Comparison of ENCODE assay signal across 7 cellular contexts in genomic region chr2:172233947-172234715, GRCh38.
DNase-seq lines count a peak whose midpoint lies in the region; ATAC-seq and TF ChIP-seq lines count a peak whose summit lies in the region.

No MANE protein-coding gene starts in this region.

- no peaks in the 10 kb centered on the region for H3K27me3 ChIP-seq in Peyer's patch
- peaks cover 2% of the 10 kb centered on the region for H3K27me3 ChIP-seq in rectal smooth muscle tissue (ENCODE audit: control insufficient read depth, insufficient read depth, low read length)

- ATAC-seq in HG02981 (IDR thresholded peaks at IDR 0.05; ENCODE audit: unreplicated experiment), result no peak

- no peak for TF ChIP-seq POLR2A in Peyer's patch (IDR thresholded peaks at IDR 0.05)

- peak in 2 of 6 experiments; percentile 3 to 5 for TF ChIP-seq CTCF in Peyer's patch (IDR thresholded peaks at IDR 0.05)

- H3K27ac ChIP-seq in Peyer's patch (peak overlapping the region in 3 of 4 donors; percentile 41 to 67 (median 58)), rectal smooth muscle tissue (ENCODE audit: low read depth, low read length) (no peak overlapping the region)

- H3K36me3 ChIP-seq in ES-I3 (ENCODE audit: insufficient read depth, low read length), result no peaks in the 10 kb centered on the region
- no peaks in the 10 kb centered on the region for H3K36me3 ChIP-seq in Peyer's patch
- no peaks in the 10 kb centered on the region for H3K36me3 ChIP-seq in rectal smooth muscle tissue (ENCODE audit: control insufficient read depth, insufficient read depth, low read length)

- H3K9ac ChIP-seq in ES-I3 (ENCODE audit: low read depth, low read length) (peak overlapping the region; percentile 41), rectal smooth muscle tissue (ENCODE audit: low read length) (no peak overlapping the region)

- DNase-seq in Peyer's patch (no peak), globus pallidus (ENCODE audit: low spot score) (peak; percentile 51), NCI-H446 (lab: John Stamatoyannopoulos, UW) (no peak)
- DNase-seq in stimulated activated CD4-positive, alpha-beta T cell treated with anti-CD3 and anti-CD28 coated beads, Interleukin-2, amount 100 ng/mL, for 48 hours, result no peak

- no peaks in the 10 kb centered on the region for H3K9me3 ChIP-seq in ES-I3 (ENCODE audit: control insufficient read depth, insufficient read depth, low read length)
- no peaks in the 10 kb centered on the region for H3K9me3 ChIP-seq in Peyer's patch

- peak overlapping the region in 2 of 4 donors; percentile 45 to 46 for H3K4me3 ChIP-seq in Peyer's patch
- H3K4me3 ChIP-seq in rectal smooth muscle tissue (ENCODE audit: low read length), result peak overlapping the region; percentile 71

- H3K4me1 ChIP-seq in ES-I3 (ENCODE audit: insufficient read depth, low read length) (peaks cover 41% of the 10 kb centered on the region), Peyer's patch (peaks cover 0 to 42% (median 0%) of the 10 kb centered on the region in 4 donors), rectal smooth muscle tissue (ENCODE audit: control insufficient read depth, insufficient read depth, low read length) (no peaks in the 10 kb centered on the region)
